10 cellular contexts compared by ENCODE assay signal in the genomic region with DNA sequence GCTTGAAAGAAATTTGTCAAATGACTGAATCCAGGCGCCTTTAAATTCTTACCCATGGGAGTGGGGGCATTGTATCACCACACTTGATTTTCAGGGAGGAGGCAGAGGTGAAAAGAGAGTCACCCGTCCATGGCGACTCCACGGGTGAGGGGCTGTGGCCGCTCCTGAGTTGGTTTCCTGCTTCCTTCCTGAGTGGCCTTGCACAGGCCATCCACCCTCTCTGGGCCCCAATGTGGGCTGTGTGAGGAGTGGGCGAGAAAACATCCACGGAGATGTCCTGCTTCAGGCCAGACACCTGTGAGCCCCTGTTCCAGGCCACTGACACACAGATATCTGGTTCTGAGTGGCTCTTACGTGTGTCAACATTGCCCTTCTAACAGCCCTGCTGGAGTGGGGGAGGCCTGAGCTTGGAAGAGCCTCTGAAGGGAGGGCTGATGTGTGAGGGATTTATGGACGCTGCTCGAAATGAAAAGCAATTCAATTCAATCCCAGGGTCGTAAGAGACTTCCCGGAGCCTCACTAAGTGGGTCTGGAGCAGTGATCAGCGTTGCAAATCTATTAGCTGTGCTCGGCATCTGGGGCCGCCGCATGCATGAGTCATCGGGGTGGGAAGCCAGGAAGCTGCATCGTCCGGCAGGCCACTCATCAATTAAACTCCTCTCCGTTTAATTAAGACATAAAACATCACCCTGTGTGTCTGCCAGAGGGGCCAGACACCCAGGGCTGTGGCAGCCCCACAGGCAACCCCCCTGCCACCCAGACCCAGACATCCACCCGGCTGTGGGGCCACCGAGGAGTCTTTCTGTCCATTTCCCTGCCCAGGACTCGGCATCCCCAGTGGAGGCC. TPM values are rescaled to one million over a fixed set of nuclear protein-coding genes. Genes with fewer than 3 reads are reported as not detected.
DNase-seq lines count a peak whose midpoint lies in the region; ATAC-seq and TF ChIP-seq lines count a peak whose summit lies in the region.
"Had no signal": no experiment of that assay in that cellular context is flagged by ENCODE, and none has a peak within 500 bp of the region (broad histone marks: within the 10 kb centered on the region; RNA-seq: fewer than 3 reads in every experiment).

No MANE protein-coding gene starts in this region.

- BruUV-seq in A673 (replicated peaks; lab: Mats Ljungman, UMichigan): no TSS peak

- CTCF ChIA-PET in A673 (lab: Charles Lee): no interaction called here

- intact Hi-C loops in A673 (cut with micrococcal nuclease; ENCODE audit: unreplicated experiment): no loop called here

- ATAC-seq in GM21526 (IDR thresholded peaks at IDR 0.05; ENCODE audit: low FRiP score, unreplicated experiment): no peak
- ATAC-seq in HG03108 (IDR thresholded peaks at IDR 0.05; ENCODE audit: unreplicated experiment): no peak
- ATAC-seq in HG03095 (IDR thresholded peaks at IDR 0.05; ENCODE audit: unreplicated experiment): no peak
- no peak for ATAC-seq in stimulated activated effector memory CD8-positive, alpha-beta T cell treated with anti-CD3 and anti-CD28 coated beads, Interleukin-12 subunit alpha, Interleukin-12 subunit beta, amount 100 ng/mL, for 72 hours
- ATAC-seq: right cardiac atrium had no signal

- H3K4me3 ChIP-seq in A673 (ENCODE audit: low read depth, low read length, poor library complexity, severe bottlenecking) (no peak overlapping the region), H7 (ENCODE audit: insufficient read depth, low read depth, low read length) (no peak overlapping the region)
- H3K4me3 ChIP-seq: upper lobe of left lung had no signal

- H3K36me3 Mint-ChIP-seq in stimulated activated effector memory CD8-positive, alpha-beta T cell treated with anti-CD3 and anti-CD28 coated beads, Interleukin-12 subunit alpha, Interleukin-12 subunit beta, amount 100 ng/mL, for 72 hours: no peaks in the 10 kb centered on the region

- no peak for TF ChIP-seq CTCF in A673 (conservative IDR thresholded peaks at IDR 0.05; ENCODE audit: low read depth, low read length)

- H3K27ac ChIP-seq in A673 (ENCODE audit: low read depth, low read length, poor library complexity, severe bottlenecking): no peak overlapping the region
- H3K27ac ChIP-seq: upper lobe of left lung had no signal

- DNase-seq in A673 (ENCODE audit: low spot score): peak; percentile 83
- peak; percentile 69 for DNase-seq in H7
- peak; percentile 46 for DNase-seq in RKO (ENCODE audit: low spot score)
- peak; percentile 76 for DNase-seq in hepatic stellate cell (ENCODE audit: low spot score)
- DNase-seq in stimulated activated effector memory CD8-positive, alpha-beta T cell treated with anti-CD3 and anti-CD28 coated beads, Interleukin-12 subunit alpha, Interleukin-12 subunit beta, amount 100 ng/mL, for 72 hours (ENCODE audit: low spot score in 2 of 2): no peak
- DNase-seq: right cardiac atrium had no signal

- POLR2A ChIA-PET in A673 (lab: Charles Lee; ENCODE audit: low non-redundant PET): no interaction called here

- no peak overlapping the region for H3K27ac Mint-ChIP-seq in stimulated activated effector memory CD8-positive, alpha-beta T cell treated with anti-CD3 and anti-CD28 coated beads, Interleukin-12 subunit alpha, Interleukin-12 subunit beta, amount 100 ng/mL, for 72 hours

- no peaks in the 10 kb centered on the region for H3K9me3 ChIP-seq in A673 (ENCODE audit: low read depth, low read length, poor library complexity, severe bottlenecking)
- H3K9me3 ChIP-seq: upper lobe of left lung had no signal

- no peaks in the 10 kb centered on the region for H3K4me1 Mint-ChIP-seq in stimulated activated effector memory CD8-positive, alpha-beta T cell treated with anti-CD3 and anti-CD28 coated beads, Interleukin-12 subunit alpha, Interleukin-12 subunit beta, amount 100 ng/mL, for 72 hours

- H3K27me3 ChIP-seq in A673 (replicated peaks; ENCODE audit: insufficient read depth, low read depth, low read length, poor library complexity) (peaks cover 28% of the 10 kb centered on the region), H7 (ENCODE audit: control insufficient read depth, insufficient read depth, low read length) (no peaks in the 10 kb centered on the region)
- H3K27me3 ChIP-seq: upper lobe of left lung had no signal

- H3K9me3 Mint-ChIP-seq in stimulated activated effector memory CD8-positive, alpha-beta T cell treated with anti-CD3 and anti-CD28 coated beads, Interleukin-12 subunit alpha, Interleukin-12 subunit beta, amount 100 ng/mL, for 72 hours: no peaks in the 10 kb centered on the region

- peaks cover 13% of the 10 kb centered on the region for H3K4me1 ChIP-seq in A673 (ENCODE audit: insufficient read depth, low read length, poor library complexity, severe bottlenecking)
- H3K4me1 ChIP-seq: upper lobe of left lung had no signal

- H3K36me3 ChIP-seq in A673 (ENCODE audit: insufficient read depth, low read length, poor library complexity, severe bottlenecking) (no peaks in the 10 kb centered on the region), H7 (replicated peaks; ENCODE audit: control insufficient read depth, insufficient read depth, low read length) (no peaks in the 10 kb centered on the region)
- H3K36me3 ChIP-seq: upper lobe of left lung had no signal

- H3K4me3 Mint-ChIP-seq in stimulated activated effector memory CD8-positive, alpha-beta T cell treated with anti-CD3 and anti-CD28 coated beads, Interleukin-12 subunit alpha, Interleukin-12 subunit beta, amount 100 ng/mL, for 72 hours: no peak overlapping the region

RNA-seq across cellular contexts. Expression of gene PRR23E, which starts 20.0 kb away (rescaled TPM):
- total RNA-seq in A673 (2021): not detected in 2 replicates
- total RNA-seq in H7 (2014; rRNA removed; shearing (Covaris generic)): not detected in 2 replicates
- total RNA-seq: right cardiac atrium, upper lobe of left lung had no signal

Comparison
In these comparisons a context has a peak if more than half of its experiments do, and no peak if none do; other contexts are left out.
1. DNase-seq: peak in A673 (single experiment), H7 (single experiment), RKO (single experiment) and hepatic stellate cell (single experiment); none in stimulated activated effector memory CD8-positive, alpha-beta T cell treated with anti-CD3 and anti-CD28 coated beads, Interleukin-12 subunit alpha, Interleukin-12 subunit beta, amount 100 ng/mL, for 72 hours (0 of 2).